Comparison of ENCODE assay signal across 8 cellular contexts in the genomic region with DNA sequence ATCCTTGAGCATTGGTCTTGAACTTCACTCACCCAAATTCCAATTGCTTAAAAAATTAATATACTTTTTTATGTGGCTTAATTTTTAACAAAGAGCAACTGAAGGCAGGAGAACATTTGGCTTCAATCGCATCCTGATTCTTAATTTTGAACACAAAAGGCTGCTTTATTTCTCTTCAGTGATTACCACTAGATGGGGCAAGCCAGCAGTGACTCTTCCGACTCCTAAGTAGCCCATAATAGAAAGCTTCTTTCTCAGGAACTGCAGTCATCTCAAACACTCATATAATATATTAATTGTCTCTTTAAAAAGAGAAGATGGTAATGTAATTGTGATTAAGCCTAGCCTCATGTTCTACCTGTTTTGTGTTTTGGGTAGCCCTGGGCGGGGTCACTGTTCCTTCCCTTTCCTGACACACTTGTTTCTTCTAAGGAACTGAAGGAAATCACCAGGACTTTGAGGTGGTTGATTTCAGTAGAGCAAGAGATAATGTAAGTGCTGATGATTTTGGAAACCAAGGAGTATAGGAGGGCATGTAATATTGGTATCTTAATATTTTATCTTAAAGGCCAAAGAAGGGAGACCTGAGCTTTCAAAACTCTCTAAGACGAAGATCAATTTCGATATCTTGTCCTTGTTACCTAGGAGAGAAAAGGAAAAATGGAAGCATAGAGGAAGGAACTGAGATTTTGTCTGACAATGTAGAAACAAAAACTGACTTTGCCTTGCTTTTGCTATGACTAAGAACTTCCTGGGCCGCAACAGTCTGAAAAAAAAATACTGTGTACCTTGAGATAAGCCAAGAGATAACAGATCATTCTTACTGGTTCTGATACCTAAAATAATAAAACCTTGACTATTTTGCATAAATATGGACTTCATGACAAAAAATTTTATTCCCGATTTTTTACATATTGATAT.
DNase-seq lines count a peak whose midpoint lies in the region; ATAC-seq and TF ChIP-seq lines count a peak whose summit lies in the region.

No MANE protein-coding gene starts in this region.

- no peaks in the 10 kb centered on the region for H3K79me1 ChIP-seq in mesenchymal stem cell (replicated peaks; ENCODE audit: low read length, poor library complexity, severe bottlenecking)

- no peak overlapping the region for H3K4ac ChIP-seq in mesenchymal stem cell (ENCODE audit: low read depth in 1 of 2, low read length in 2 of 2)

- no peak overlapping the region for H3K9ac ChIP-seq in NT2/D1 (ENCODE audit: insufficient read length, low read depth)
- no peak overlapping the region for H3K9ac ChIP-seq in mesenchymal stem cell (ENCODE audit: low read length)

- no peak overlapping the region for H4K91ac ChIP-seq in mesenchymal stem cell (ENCODE audit: low read length)

- no peak overlapping the region for H3K23ac ChIP-seq in mesenchymal stem cell (ENCODE audit: low read length in 2 of 2)

- H3K4me3 ChIP-seq in AG04450 (ENCODE audit: low read depth, low read length) (no peak overlapping the region), NT2/D1 (ENCODE audit: insufficient read length, low read depth) (no peak overlapping the region), choroid plexus epithelial cell (ENCODE audit: low read depth, low read length) (no peak overlapping the region), mesenchymal stem cell (ENCODE audit: insufficient read depth in 1 of 2, low read depth in 1 of 2, low read length in 2 of 2) (no peak overlapping the region)

- H2BK12ac ChIP-seq in mesenchymal stem cell (ENCODE audit: low read length in 2 of 2) = no peak overlapping the region

- no peaks in the 10 kb centered on the region for H3K9me3 ChIP-seq in AG04450 (ENCODE audit: control insufficient read depth, insufficient read depth, low read length)
- H3K9me3 ChIP-seq in NT2/D1 (ENCODE audit: insufficient read depth, low read length) = no peaks in the 10 kb centered on the region
- H3K9me3 ChIP-seq in mesenchymal stem cell (ENCODE audit: control insufficient read depth, low read length) = no peaks in the 10 kb centered on the region

- H3K14ac ChIP-seq in mesenchymal stem cell (ENCODE audit: low read length in 2 of 2) = no peak overlapping the region

- no peak overlapping the region for H2BK5ac ChIP-seq in mesenchymal stem cell (ENCODE audit: low read depth, low read length, poor library complexity, severe bottlenecking)

- no peak overlapping the region for H2AFZ ChIP-seq in mesenchymal stem cell (ENCODE audit: low read depth, low read length)

- peaks cover 3% of the 10 kb centered on the region for H3K27me3 ChIP-seq in AG04450 (ENCODE audit: control insufficient read depth, insufficient read depth, low read length)
- no peaks in the 10 kb centered on the region for H3K27me3 ChIP-seq in NT2/D1 (ENCODE audit: insufficient read depth, insufficient read length)
- H3K27me3 ChIP-seq in mesenchymal stem cell (ENCODE audit: control insufficient read depth in 1 of 2, insufficient read depth in 1 of 2, low read length in 2 of 2) = peaks cover 0 to under 1% of the 10 kb centered on the region in 2 experiments

- CTCF ChIA-PET in AG04450 (lab: Charles Lee) (interaction anchor here (0.6 to 2.7 kb wide), 9 partner anchors 10 to 554 kb away, joined by 3 to 28 read pairs (median 4); a partner anchor contains a TSS), GM10248 (lab: Yijun Ruan, JAX) (interaction anchor here (0.9 to 1.3 kb wide), 3 partner anchors 9 to 18 kb away, joined by 3 to 4 read pairs (median 3); no protein-coding TSS in a partner anchor)

- H2BK15ac ChIP-seq in mesenchymal stem cell (ENCODE audit: low read depth, poor library complexity, severe bottlenecking) = no peak overlapping the region

- H3K4me2 ChIP-seq in mesenchymal stem cell (ENCODE audit: low read length, poor library complexity, severe bottlenecking) = no peak overlapping the region

- no peak overlapping the region for H3K27ac ChIP-seq in AG04450 (ENCODE audit: low read depth, low read length)
- H3K27ac ChIP-seq in mesenchymal stem cell (ENCODE audit: low read length, poor library complexity, severe bottlenecking) = no peak overlapping the region

- peak; percentile 62 for ATAC-seq in HG03095 (IDR thresholded peaks at IDR 0.05; ENCODE audit: unreplicated experiment)

- POLR2A ChIA-PET in AG04450 (lab: Yijun Ruan, JAX) (no interaction called here), GM10248 (lab: Yijun Ruan, JAX) (no interaction called here)

- no peaks in the 10 kb centered on the region for H3K4me1 ChIP-seq in NT2/D1 (ENCODE audit: insufficient read depth, insufficient read length)
- peaks cover 2% of the 10 kb centered on the region for H3K4me1 ChIP-seq in mesenchymal stem cell (ENCODE audit: control insufficient read depth, insufficient read depth, low read depth, low read length)

- H3K18ac ChIP-seq in mesenchymal stem cell (ENCODE audit: low read depth in 1 of 2, low read length in 2 of 2) = no peak overlapping the region

- H2AK5ac ChIP-seq in mesenchymal stem cell (ENCODE audit: low read length, severe bottlenecking) = no peak overlapping the region

- no peak overlapping the region for H4K8ac ChIP-seq in mesenchymal stem cell (ENCODE audit: low read length)

- no peak overlapping the region for H2BK120ac ChIP-seq in mesenchymal stem cell (ENCODE audit: low read depth, low read length)

- TF ChIP-seq CTCF in AG04450 (IDR thresholded peaks at IDR 0.05; ENCODE audit: low read depth, low read length) = peak; percentile 69
- TF ChIP-seq CTCF in GM10248 (IDR thresholded peaks at IDR 0.05; ENCODE audit: control extremely low read depth, extremely low read depth, low read depth, missing control alignments) = no peak
- peak; percentile 87 for TF ChIP-seq CTCF in choroid plexus epithelial cell (conservative IDR thresholded peaks at IDR 0.05; ENCODE audit: low read depth, low read length)

- H3K36me3 ChIP-seq in NT2/D1 (ENCODE audit: insufficient read depth, insufficient read length, low read length) (no peaks in the 10 kb centered on the region), mesenchymal stem cell (ENCODE audit: control insufficient read depth in 1 of 2, insufficient read depth in 2 of 2, low read depth in 1 of 2, low read length in 2 of 2) (no peaks in the 10 kb centered on the region)

- 78% methylated on average over 4 of the region's 7 CpGs for WGBS in mesenchymal stem cell

- DNase-seq in AG04450 (ENCODE audit: low read depth, low spot score) = peak; percentile 6
- peak; percentile 14 for DNase-seq in GM10248 (ENCODE audit: extremely low spot score)
- DNase-seq in NT2/D1 (ENCODE audit: low read depth, low spot score) = peak; percentile 20
- DNase-seq in choroid plexus epithelial cell (ENCODE audit: low read depth) = peak; percentile 78
- peak; percentile 38 for DNase-seq in mesenchymal stem cell
- no peak for DNase-seq in GDM1 (lab: John Stamatoyannopoulos, UW)
- no peak for DNase-seq in stimulated activated CD4-positive, alpha-beta T cell treated with anti-CD3 and anti-CD28 coated beads, Interleukin-1b, Interleukin-23, amount 100 ng/mL, for 48 hours

Comparison
In these comparisons a context has a peak if more than half of its experiments do, and no peak if none do; other contexts are left out.
1. DNase-seq: peak in AG04450 (single experiment), GM10248 (single experiment), NT2/D1 (single experiment), choroid plexus epithelial cell (single experiment) and mesenchymal stem cell (single experiment); none in GDM1 (single experiment) and stimulated activated CD4-positive, alpha-beta T cell treated with anti-CD3 and anti-CD28 coated beads, Interleukin-1b, Interleukin-23, amount 100 ng/mL, for 48 hours (single experiment).